In genomic region chr1:225425211-225425786, GRCh38 we compare ENCODE assay signal across 2 cellular contexts.
TF ChIP-seq lines count a peak whose summit lies in the region.

No MANE protein-coding gene starts in this region.

TF ChIP-seq in WTC11, 78 proteins besides CTCF, POLR2A, EP300 and RAD21 (continued from another document):
- TF ChIP-seq IRF1 (CRISPR knock-in tag; IDR thresholded peaks at IDR 0.05) (no peak), PREB (CRISPR knock-in tag; IDR thresholded peaks at IDR 0.05; ENCODE audit: borderline replicate concordance) (no peak), ATF1 (CRISPR knock-in tag; IDR thresholded peaks at IDR 0.05) (no peak), IRF2 (CRISPR knock-in tag; IDR thresholded peaks at IDR 0.05; ENCODE audit: borderline replicate concordance, low read depth) (no peak), ZNF423 (CRISPR knock-in tag; IDR thresholded peaks at IDR 0.05) (no peak), PRRX2 (CRISPR knock-in tag; IDR thresholded peaks at IDR 0.05) (no peak)

TF ChIP-seq in HepG2, 621 proteins besides CTCF, POLR2A, EP300 and RAD21 (continued from another document):
- TF ChIP-seq SIX1 (CRISPR knock-in tag; IDR thresholded peaks at IDR 0.05; ENCODE audit: borderline replicate concordance) = no peak
- no peak for TF ChIP-seq ZNF572 (CRISPR knock-in tag; IDR thresholded peaks at IDR 0.05)
- TF ChIP-seq FOXO4 (CRISPR knock-in tag; conservative IDR thresholded peaks at IDR 0.05) = no peak
- 0 out of 2 replicates have a peak, but pooled peaks have one; percentile 23 for TF ChIP-seq ATF3 (CRISPR knock-in tag; IDR thresholded peaks at IDR 0.05)
- TF ChIP-seq NR2F6 (IDR thresholded peaks at IDR 0.05) = no peak
- TF ChIP-seq NR2F6 (CRISPR knock-in tag; IDR thresholded peaks at IDR 0.05) = no peak
- TF ChIP-seq TEAD3 (CRISPR knock-in tag; optimal IDR thresholded peaks at IDR 0.05; ENCODE audit: borderline replicate concordance) = peak; percentile 22
- TF ChIP-seq RORA (CRISPR knock-in tag; IDR thresholded peaks at IDR 0.05) = no peak
- no peak for TF ChIP-seq ZNF841 (CRISPR knock-in tag; IDR thresholded peaks at IDR 0.05; ENCODE audit: borderline replicate concordance)
- TF ChIP-seq ARHGAP35 (CRISPR knock-in tag; IDR thresholded peaks at IDR 0.05; ENCODE audit: borderline replicate concordance) = no peak
- no peak for TF ChIP-seq ZBTB4 (CRISPR knock-in tag; IDR thresholded peaks at IDR 0.05; ENCODE audit: borderline replicate concordance)
- peak; percentile 67 for TF ChIP-seq FOSL2 (CRISPR knock-in tag; IDR thresholded peaks at IDR 0.05)
TF ChIP-seq in HepG2: peak in this region for 3.
